8 cellular contexts compared by ENCODE assay signal in genomic region chr1:52348704-52349301, GRCh38. TPM values are rescaled to one million over a fixed set of nuclear protein-coding genes. Genes with fewer than 3 reads are reported as not detected.
DNase-seq lines count a peak whose midpoint lies in the region; ATAC-seq and TF ChIP-seq lines count a peak whose summit lies in the region.

No MANE protein-coding gene starts in this region.

- no peaks in the 10 kb centered on the region for H3K27me3 ChIP-seq in testis

- no peak overlapping the region for H3K4me3 ChIP-seq in testis

- H3K36me3 ChIP-seq in testis (ENCODE audit: low read depth, missing control alignments): no peaks in the 10 kb centered on the region

- WGBS in testis, 2 donors: 27 to 51% methylated on average over 4 to 8 of the region's 8 CpGs

- POLR2A ChIA-PET in activated B cell treated with CpG ODN at 0.5 μM for 24 hours (lab: Charles Lee): interaction anchor here (0.5 kb wide), 1 partner anchor 372 kb away, joined by 4 read pairs; no protein-coding TSS in a partner anchor

- TF ChIP-seq CTCF in activated B cell treated with CpG ODN at 0.5 μM for 24 hours (IDR thresholded peaks at IDR 0.05) (no peak), testis (IDR thresholded peaks at IDR 0.05) (peak in 2 of 3 experiments; percentile 9 to 12)

- no peaks in the 10 kb centered on the region for H3K9me3 Mint-ChIP-seq in activated naive CD4-positive, alpha-beta T cell treated with anti-CD3 and anti-CD28 coated beads, Interleukin-2, amount 50 U/mL, for 24 hours
- H3K9me3 Mint-ChIP-seq in activated B cell treated with CpG ODN at 0.5 μM for 24 hours: no peaks in the 10 kb centered on the region

- H3K4me3 Mint-ChIP-seq in activated naive CD4-positive, alpha-beta T cell treated with anti-CD3 and anti-CD28 coated beads, Interleukin-2, amount 50 U/mL, for 24 hours: no peak overlapping the region
- no peak overlapping the region for H3K4me3 Mint-ChIP-seq in activated B cell treated with CpG ODN at 0.5 μM for 24 hours

- H3K4me1 ChIP-seq in testis: no peaks in the 10 kb centered on the region

- no peak for TF ChIP-seq POLR2A in testis (IDR thresholded peaks at IDR 0.05)

- ATAC-seq in activated B cell treated with CpG ODN at 0.5 μM for 24 hours (ENCODE audit: low read depth) (no peak), HG02973 (IDR thresholded peaks at IDR 0.05; ENCODE audit: unreplicated experiment) (no peak), GM21723 (IDR thresholded peaks at IDR 0.05; ENCODE audit: unreplicated experiment) (no peak), HG03565 (IDR thresholded peaks at IDR 0.05; ENCODE audit: unreplicated experiment) (no peak)

- peaks cover 4% of the 10 kb centered on the region for H3K4me1 Mint-ChIP-seq in activated naive CD4-positive, alpha-beta T cell treated with anti-CD3 and anti-CD28 coated beads, Interleukin-2, amount 50 U/mL, for 24 hours
- no peaks in the 10 kb centered on the region for H3K4me1 Mint-ChIP-seq in activated B cell treated with CpG ODN at 0.5 μM for 24 hours

- H3K27ac Mint-ChIP-seq in activated naive CD4-positive, alpha-beta T cell treated with anti-CD3 and anti-CD28 coated beads, Interleukin-2, amount 50 U/mL, for 24 hours: peak overlapping the region; percentile 23
- peak overlapping the region; percentile 41 for H3K27ac Mint-ChIP-seq in activated B cell treated with CpG ODN at 0.5 μM for 24 hours

- intact Hi-C loops in activated B cell treated with CpG ODN at 0.5 μM for 24 hours (cut with micrococcal nuclease) (no loop called here), testis (cut with DNase I; ENCODE audit: low total_unique reads) (no loop called here)

- H3K27ac ChIP-seq in testis: peak overlapping the region in 1 of 2 donors; percentile 26

- no peaks in the 10 kb centered on the region for H3K27me3 Mint-ChIP-seq in activated naive CD4-positive, alpha-beta T cell treated with anti-CD3 and anti-CD28 coated beads, Interleukin-2, amount 50 U/mL, for 24 hours
- H3K27me3 Mint-ChIP-seq in activated B cell treated with CpG ODN at 0.5 μM for 24 hours: no peaks in the 10 kb centered on the region

- no peak for DNase-seq in activated naive CD4-positive, alpha-beta T cell treated with Interleukin-2 at 50 U/mL for 16 hours
- DNase-seq in activated B cell treated with CpG ODN at 0.5 μM for 24 hours (no peak), hepatic stellate cell (ENCODE audit: low spot score) (peak; percentile 46), testis (peak; percentile 65)

- CTCF ChIA-PET in activated B cell treated with CpG ODN at 0.5 μM for 24 hours (lab: Charles Lee): no interaction called here

- peaks cover 2% of the 10 kb centered on the region for H3K36me3 Mint-ChIP-seq in activated naive CD4-positive, alpha-beta T cell treated with anti-CD3 and anti-CD28 coated beads, Interleukin-2, amount 50 U/mL, for 24 hours
- peaks cover 30% of the 10 kb centered on the region for H3K36me3 Mint-ChIP-seq in activated B cell treated with CpG ODN at 0.5 μM for 24 hours (ENCODE audit: low read depth)

- H3K9me3 ChIP-seq in testis: no peaks in the 10 kb centered on the region

RNA-seq across cellular contexts. Expression of gene CC2D1B, which starts 17.2 kb away (rescaled TPM):
- total RNA-seq in activated B cell treated with CpG ODN at 0.5 μM for 24 hours (51.3 and 66.4 TPM in 2 replicates), testis (10 to 100 TPM; 51.0 to 62.0 TPM)
- 37.0 TPM for polyA plus RNA-seq in testis (ENCODE audit: insufficient read depth, low read depth, low replicate concordance)

RNA-seq across cellular contexts. Expression of gene ORC1, which starts 55.4 kb away (rescaled TPM):
- total RNA-seq in activated B cell treated with CpG ODN at 0.5 μM for 24 hours: 3.2 TPM in 2 replicates
- total RNA-seq in testis: 1 to 10 TPM; 5.7 to 6.9 TPM
- polyA plus RNA-seq in testis (ENCODE audit: insufficient read depth, low read depth, low replicate concordance): 6.4 TPM

RNA-seq across cellular contexts. Expression of gene PRPF38A, which starts 55.6 kb away (rescaled TPM):
- total RNA-seq in activated B cell treated with CpG ODN at 0.5 μM for 24 hours (75.6 and 78.4 TPM in 2 replicates), testis (10 to 100 TPM; 34.7 to 43.1 TPM)
- 68.4 TPM for polyA plus RNA-seq in testis (ENCODE audit: insufficient read depth, low read depth, low replicate concordance)

Comparison
In these comparisons a context has a peak if more than half of its experiments do, and no peak if none do; other contexts are left out.
1. DNase-seq: peak in hepatic stellate cell (single experiment) and testis (single experiment); none in activated naive CD4-positive, alpha-beta T cell treated with Interleukin-2 at 50 U/mL for 16 hours (single experiment) and activated B cell treated with CpG ODN at 0.5 μM for 24 hours (single experiment).